23 cellular contexts compared by ENCODE assay signal in the genomic region with DNA sequence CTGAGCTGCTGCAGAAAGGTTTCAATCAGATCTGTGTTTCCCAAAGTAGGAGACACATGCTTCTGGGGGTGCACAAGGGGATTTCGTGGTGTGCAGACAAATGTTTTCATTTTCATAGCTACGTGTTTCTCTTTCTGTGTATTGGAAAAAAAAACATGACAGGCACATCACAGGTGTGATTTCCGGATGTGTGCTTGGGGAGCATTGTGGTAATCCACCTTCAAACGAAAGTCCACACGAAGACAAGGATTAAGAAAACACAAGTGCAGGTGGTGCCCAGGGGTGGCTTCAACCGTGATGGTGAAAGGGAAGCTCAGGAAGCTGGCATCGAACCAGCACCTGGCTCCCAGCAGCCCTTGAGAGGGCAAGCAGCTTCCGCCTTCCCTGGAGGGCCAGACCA.
A peak's percentile ranks its signal among the peaks of the same experiment; 100 is the strongest.
DNase-seq lines count a peak whose midpoint lies in the region; ATAC-seq and TF ChIP-seq lines count a peak whose summit lies in the region.
"Had no signal": no experiment of that assay in that cellular context is flagged by ENCODE, and none has a peak within 500 bp of the region (broad histone marks: within the 10 kb centered on the region; RNA-seq: fewer than 3 reads in every experiment).

No MANE protein-coding gene starts in this region.

- DNase-seq in NCI-H1417 (lab: John Stamatoyannopoulos, UW) (peak in 2 of 3 experiments; percentile 18 to 31), NCI-H1417 treated with DMSO at 0.1 percent for 48 hours (lab: John Stamatoyannopoulos, UW) (no peak), breast epithelium (ENCODE audit: low spot score in 2 of 2) (peak in 1 of 2 donors; percentile 23), mammary epithelial cell (no peak), T-helper 17 cell (no peak), NCI-H524 (lab: John Stamatoyannopoulos, UW) (no peak), NCI-H2171 (lab: John Stamatoyannopoulos, UW) (no peak), GM10248 (ENCODE audit: extremely low spot score) (no peak)
- DNase-seq: activated T-cell treated with anti-CD3 and anti-CD28 coated beads, Interleukin-2, amount 50 U/mL, for 48 hours; CD4-positive, CD25-positive, alpha-beta regulatory T cell; effector memory CD4-positive, alpha-beta T cell; IMR-90; lower lobe of right lung; NCI-H1105 treated with DMSO at 0.1 percent for 48 hours; NCI-H2081 treated with DMSO at 0.1 percent for 48 hours; NCI-H510A treated with DMSO at 0.1 percent for 48 hours; stimulated activated naive CD4-positive, alpha-beta T cell had no signal

- CTCF ChIA-PET in mammary epithelial cell (lab: Charles Lee; ENCODE audit: low non-redundant PET) (no interaction called here), GM10248 (lab: Yijun Ruan, JAX) (interaction anchor here (0.8 to 1.0 kb wide), 2 partner anchors 13 to 104 kb away, joined by 3 to 4 read pairs; no protein-coding TSS in a partner anchor)

- H3K79me2 ChIP-seq in mammary epithelial cell (ENCODE audit: insufficient read depth, low read length): no peaks in the 10 kb centered on the region

- no peak overlapping the region for H3K9ac ChIP-seq in mammary epithelial cell (ENCODE audit: insufficient read depth, low read length)

- H3K4me1 Mint-ChIP-seq in T-helper 17 cell: peaks cover 4% of the 10 kb centered on the region
- H3K4me1 Mint-ChIP-seq: CD4-positive, CD25-positive, alpha-beta regulatory T cell had no signal

- peaks cover 2% of the 10 kb centered on the region for H3K36me3 Mint-ChIP-seq in T-helper 17 cell (ENCODE audit: low read depth)
- H3K36me3 Mint-ChIP-seq: CD4-positive, CD25-positive, alpha-beta regulatory T cell; natural killer cell treated with Interleukin-12 subunit alpha and Interleukin-12 subunit beta and Interleukin-15 and Interleukin-18, amount 100 ng/mL, for 72 hours had no signal

- peaks cover 59% of the 10 kb centered on the region for H3K27me3 Mint-ChIP-seq in T-helper 17 cell
- H3K27me3 Mint-ChIP-seq: CD4-positive, CD25-positive, alpha-beta regulatory T cell had no signal

- H3K4me1 ChIP-seq in breast epithelium (no peaks in the 10 kb centered on the region), mammary epithelial cell (ENCODE audit: insufficient read depth, low read length) (no peaks in the 10 kb centered on the region)
- H3K4me1 ChIP-seq: HAP-1, lower lobe of right lung, suprapubic skin had no signal

- no peak for ATAC-seq in T-helper 17 cell
- ATAC-seq: lower lobe of right lung had no signal

- in situ Hi-C loops in mammary epithelial cell (cut with MboI; ENCODE audit: low sequenced_read_pairs in 2 of 2): no loop called here

- no peak overlapping the region for H3K4me3 Mint-ChIP-seq in T-helper 17 cell
- H3K4me3 Mint-ChIP-seq: CD4-positive, CD25-positive, alpha-beta regulatory T cell; natural killer cell treated with Interleukin-12 subunit alpha and Interleukin-12 subunit beta and Interleukin-15 and Interleukin-18, amount 100 ng/mL, for 72 hours; T-helper 1 cell treated with Interleukin-12 subunit alpha and Interleukin-12 subunit beta and Interleukin-4 antibody, amounts not matched to agents 30 μg/mL and 1 μg/mL, for 36 hours had no signal

- intact Hi-C loops in breast epithelium (cut with DNase I; ENCODE audit: low total_unique reads): no loop called here
- intact Hi-C loops in mammary epithelial cell (cut with micrococcal nuclease): no loop called here

- BruUV-seq in mammary epithelial cell (replicated peaks; lab: Mats Ljungman, UMichigan): no TSS peak

- H3K27ac Mint-ChIP-seq in T-helper 17 cell: peak overlapping the region; percentile 45
- H3K27ac Mint-ChIP-seq: natural killer cell treated with Interleukin-12 subunit alpha and Interleukin-12 subunit beta and Interleukin-15 and Interleukin-18, amount 100 ng/mL, for 72 hours; T-helper 1 cell treated with Interleukin-12 subunit alpha and Interleukin-12 subunit beta and Interleukin-4 antibody, amounts not matched to agents 30 μg/mL and 1 μg/mL, for 36 hours had no signal

- no peak for TF ChIP-seq CTCF in breast epithelium (IDR thresholded peaks at IDR 0.05)
- TF ChIP-seq CTCF in mammary epithelial cell (conservative IDR thresholded peaks at IDR 0.05 in 1 of 2, IDR thresholded peaks at IDR 0.05 in 1 of 2; ENCODE audit: extremely low read depth in 1 of 2, insufficient read depth in 1 of 2, low read depth in 1 of 2, low read length in 2 of 2): no peak
- TF ChIP-seq CTCF in GM10248 (IDR thresholded peaks at IDR 0.05; ENCODE audit: control extremely low read depth, extremely low read depth, low read depth, missing control alignments): no peak

- H3K9me3 ChIP-seq in breast epithelium (no peaks in the 10 kb centered on the region), mammary epithelial cell (replicated peaks; ENCODE audit: insufficient read depth, low read length) (no peaks in the 10 kb centered on the region), T-helper 17 cell (ENCODE audit: control insufficient read depth, low read length, poor library complexity, severe bottlenecking) (no peaks in the 10 kb centered on the region)
- H3K9me3 ChIP-seq: HAP-1, lower lobe of right lung, suprapubic skin had no signal

- H3K27ac ChIP-seq in breast epithelium: peak overlapping the region; percentile 40 to 43
- no peak overlapping the region for H3K27ac ChIP-seq in mammary epithelial cell (ENCODE audit: insufficient read depth, low read depth, low read length)
- H3K27ac ChIP-seq: coronary artery, lower lobe of right lung, SK-N-MC, suprapubic skin had no signal

- H4K20me1 ChIP-seq in mammary epithelial cell (ENCODE audit: insufficient read depth, low read length): no peaks in the 10 kb centered on the region

- TF ChIP-seq POLR2A in breast epithelium (IDR thresholded peaks at IDR 0.05): no peak

- dilution Hi-C loops in mammary epithelial cell (cut with HindIII; ENCODE audit: low sequenced_read_pairs): no loop called here

- no peak overlapping the region for H3K4me3 ChIP-seq in breast epithelium
- H3K4me3 ChIP-seq in mammary epithelial cell (replicated peaks in 1 of 3; ENCODE audit: insufficient read depth in 1 of 3, low read depth in 2 of 3, low read length in 3 of 3): no peak overlapping the region
- H3K4me3 ChIP-seq: coronary artery, HAP-1, lower lobe of right lung, SK-N-MC, suprapubic skin had no signal

- H3K4me2 ChIP-seq in mammary epithelial cell (ENCODE audit: insufficient read depth, low read depth, low read length): no peak overlapping the region

- H3K27me3 ChIP-seq in breast epithelium (no peaks in the 10 kb centered on the region), mammary epithelial cell (ENCODE audit: insufficient read depth, low read length) (peaks cover 3% of the 10 kb centered on the region)

- H3K36me3 ChIP-seq in breast epithelium (no peaks in the 10 kb centered on the region), mammary epithelial cell (ENCODE audit: insufficient read depth, low read length) (no peaks in the 10 kb centered on the region)
- H3K36me3 ChIP-seq: HAP-1, lower lobe of right lung, suprapubic skin had no signal

- no peak overlapping the region for H2AFZ ChIP-seq in mammary epithelial cell (ENCODE audit: low read depth, low read length)

- POLR2A ChIA-PET in GM10248 (lab: Yijun Ruan, JAX): no interaction called here

- WGBS in mammary epithelial cell (ENCODE audit: low coverage, missing lambda C conversion rate): 63% methylated on average over 8 of the region's 8 CpGs

Comparison
In these comparisons a context has a peak if more than half of its experiments do, and no peak if none do; other contexts are left out.
1. DNase-seq: peak in NCI-H1417 (2 of 3); none in NCI-H1417 treated with DMSO at 0.1 percent for 48 hours (single experiment), mammary epithelial cell (single experiment), T-helper 17 cell (0 of 3), NCI-H524 (0 of 2), NCI-H2171 (single experiment) and GM10248 (single experiment).